In genomic region chr21:31667141-31667540, GRCh38 we compare ENCODE assay signal across 18 cellular contexts. TPM values are rescaled to one million over a fixed set of nuclear protein-coding genes. Genes with fewer than 3 reads are reported as not detected.
DNase-seq lines count a peak whose midpoint lies in the region; ATAC-seq lines count a peak whose summit lies in the region.
"Had no signal": no experiment of that assay in that cellular context is flagged by ENCODE, and none has a peak within 500 bp of the region (broad histone marks: within the 10 kb centered on the region; RNA-seq: fewer than 3 reads in every experiment).

No MANE protein-coding gene starts in this region.

- intact Hi-C loops in activated CD4-positive, alpha-beta memory T cell treated with anti-CD3 and anti-CD28 coated beads for 36 hours (cut with micrococcal nuclease) = loop anchor here (5.0 to 10.0 kb wide), 2 partner anchors 208 to 325 kb away; partner anchors contain the start of genes HUNK and TIAM1
- intact Hi-C loops in head of caudate nucleus (cut with DNase I) = no loop called here

- H3K23ac ChIP-seq in mesenchymal stem cell (ENCODE audit: low read length in 2 of 2) = no peak overlapping the region

- H2BK15ac ChIP-seq in mesenchymal stem cell (ENCODE audit: low read depth, poor library complexity, severe bottlenecking) = no peak overlapping the region

- peak overlapping the region in 2 of 11 experiments; percentile 6 to 58; a peak in 3 of 22 replicates for H3K27ac ChIP-seq in BLaER1 treated with 17β-estradiol and CSF1 and Interleukin-3, amounts not matched to agents 10 nM and 100 nM
- no peak overlapping the region for H3K27ac ChIP-seq in mesenchymal stem cell (ENCODE audit: low read length, poor library complexity, severe bottlenecking)
- H3K27ac ChIP-seq: ascending aorta, parathyroid adenoma had no signal

- peaks cover 47 to 92% (median 71%) of the 10 kb centered on the region in 11 experiments; a peak in 21 of 22 replicates for H4K20me1 ChIP-seq in BLaER1 treated with 17β-estradiol and CSF1 and Interleukin-3, amounts not matched to agents 10 nM and 100 nM

- peaks cover 54 to 69% (median 60%) of the 10 kb centered on the region in 10 experiments for H3K4me1 ChIP-seq in BLaER1 treated with 17β-estradiol and CSF1 and Interleukin-3, amounts not matched to agents 10 nM and 100 nM
- peaks cover 12% of the 10 kb centered on the region for H3K4me1 ChIP-seq in mesenchymal stem cell (ENCODE audit: control insufficient read depth, insufficient read depth, low read depth, low read length)
- H3K4me1 ChIP-seq: parathyroid adenoma had no signal

- 94% methylated on average over 5 of the region's 5 CpGs for WGBS in mesenchymal stem cell

- H2AFZ ChIP-seq in mesenchymal stem cell (ENCODE audit: low read depth, low read length) = no peak overlapping the region
- H2AFZ ChIP-seq: parathyroid adenoma had no signal

- H3K4ac ChIP-seq in mesenchymal stem cell (ENCODE audit: low read depth in 1 of 2, low read length in 2 of 2) = no peak overlapping the region

- no peak overlapping the region for H3K4me3 Mint-ChIP-seq in activated CD4-positive, alpha-beta memory T cell treated with anti-CD3 and anti-CD28 coated beads for 36 hours
- H3K4me3 Mint-ChIP-seq: CD8-positive, alpha-beta T cell had no signal

- no peaks in the 10 kb centered on the region for H3K9me3 Mint-ChIP-seq in activated CD4-positive, alpha-beta memory T cell treated with anti-CD3 and anti-CD28 coated beads for 36 hours
- H3K9me3 Mint-ChIP-seq: CD8-positive, alpha-beta T cell had no signal

- no peak overlapping the region for H2AK5ac ChIP-seq in mesenchymal stem cell (ENCODE audit: low read length, severe bottlenecking)

- peak overlapping the region; percentile 19 to 89 (median 42); a peak in 16 of 22 replicates for H3K4me2 ChIP-seq in BLaER1 treated with 17β-estradiol and CSF1 and Interleukin-3, amounts not matched to agents 10 nM and 100 nM
- no peak overlapping the region for H3K4me2 ChIP-seq in mesenchymal stem cell (ENCODE audit: low read length, poor library complexity, severe bottlenecking)

- no peak overlapping the region for H2BK120ac ChIP-seq in mesenchymal stem cell (ENCODE audit: low read depth, low read length)

- no peak overlapping the region for H2BK12ac ChIP-seq in mesenchymal stem cell (ENCODE audit: low read length in 2 of 2)

- H3K14ac ChIP-seq in mesenchymal stem cell (ENCODE audit: low read length in 2 of 2) = no peak overlapping the region

- POLR2A ChIA-PET in activated CD4-positive, alpha-beta memory T cell treated with anti-CD3 and anti-CD28 coated beads for 36 hours (lab: Charles Lee) = interaction anchor here (0.9 kb wide), 1 partner anchor 108 kb away, joined by 3 read pairs; no protein-coding TSS in a partner anchor

- peaks cover 81% of the 10 kb centered on the region for H3K4me1 Mint-ChIP-seq in activated CD4-positive, alpha-beta memory T cell treated with anti-CD3 and anti-CD28 coated beads for 36 hours (ENCODE audit: low read depth)

- CTCF ChIA-PET in activated CD4-positive, alpha-beta memory T cell treated with anti-CD3 and anti-CD28 coated beads for 36 hours (lab: Charles Lee) = interaction anchor here (0.9 kb wide), 1 partner anchor 198 kb away, joined by 3 read pairs; no protein-coding TSS in a partner anchor

- H3K27me3 Mint-ChIP-seq in activated CD4-positive, alpha-beta memory T cell treated with anti-CD3 and anti-CD28 coated beads for 36 hours = no peaks in the 10 kb centered on the region

- no peak overlapping the region for H3K4me3 ChIP-seq in BLaER1 treated with 17β-estradiol and CSF1 and Interleukin-3, amounts not matched to agents 10 nM and 100 nM
- H3K4me3 ChIP-seq in mesenchymal stem cell (ENCODE audit: insufficient read depth in 1 of 2, low read depth in 1 of 2, low read length in 2 of 2) = no peak overlapping the region
- H3K4me3 ChIP-seq: ascending aorta, heart left ventricle, mucosa of descending colon had no signal

- no peak overlapping the region for H4K8ac ChIP-seq in mesenchymal stem cell (ENCODE audit: low read length)

- H3K27me3 ChIP-seq in BLaER1 treated with 17β-estradiol and CSF1 and Interleukin-3, amounts not matched to agents 10 nM and 100 nM = no peaks in the 10 kb centered on the region
- H3K27me3 ChIP-seq in mesenchymal stem cell (ENCODE audit: control insufficient read depth in 1 of 2, insufficient read depth in 1 of 2, low read length in 2 of 2) = no peaks in the 10 kb centered on the region
- H3K27me3 ChIP-seq: ascending aorta, heart left ventricle had no signal

- peak; percentile 10 for ATAC-seq in GM18867 (IDR thresholded peaks at IDR 0.05; ENCODE audit: unreplicated experiment)
- ATAC-seq: CD8-positive, alpha-beta T cell; heart left ventricle; mucosa of descending colon; SK-N-SH treated with all-trans-retinoic acid at 6 μM for 48 hours had no signal

- peaks cover 5% of the 10 kb centered on the region for H3K79me1 ChIP-seq in mesenchymal stem cell (replicated peaks; ENCODE audit: low read length, poor library complexity, severe bottlenecking)

- H3K18ac ChIP-seq in mesenchymal stem cell (ENCODE audit: low read depth in 1 of 2, low read length in 2 of 2) = no peak overlapping the region

- peak overlapping the region; percentile 67 for H3K27ac Mint-ChIP-seq in activated CD4-positive, alpha-beta memory T cell treated with anti-CD3 and anti-CD28 coated beads for 36 hours

- peaks cover 57% of the 10 kb centered on the region for H3K36me3 Mint-ChIP-seq in activated CD4-positive, alpha-beta memory T cell treated with anti-CD3 and anti-CD28 coated beads for 36 hours

- H2BK5ac ChIP-seq in mesenchymal stem cell (ENCODE audit: low read depth, low read length, poor library complexity, severe bottlenecking) = no peak overlapping the region

- no peaks in the 10 kb centered on the region for H3K9me3 ChIP-seq in BLaER1 treated with 17β-estradiol and CSF1 and Interleukin-3, amounts not matched to agents 10 nM and 100 nM (replicated peaks in 1 of 11)
- H3K9me3 ChIP-seq in mesenchymal stem cell (ENCODE audit: control insufficient read depth, low read length) = no peaks in the 10 kb centered on the region
- H3K9me3 ChIP-seq: ascending aorta, heart left ventricle, mucosa of descending colon had no signal

- no peak overlapping the region for H3K9ac ChIP-seq in BLaER1 treated with 17β-estradiol and CSF1 and Interleukin-3, amounts not matched to agents 10 nM and 100 nM
- peak overlapping the region; percentile 31 for H3K9ac ChIP-seq in mesenchymal stem cell (ENCODE audit: low read length)
- H3K9ac ChIP-seq: parathyroid adenoma had no signal

- peak; percentile 47 for DNase-seq in activated CD4-positive, alpha-beta memory T cell treated with anti-CD3 and anti-CD28 coated beads for 36 hours
- DNase-seq in mesenchymal stem cell = no peak
- DNase-seq in head of caudate nucleus = no peak
- DNase-seq in GOT3 (lab: John Stamatoyannopoulos, UW) = no peak
- no peak for DNase-seq in NCI-H2196 (lab: John Stamatoyannopoulos, UW; ENCODE audit: unreplicated experiment)
- DNase-seq: CD8-positive, alpha-beta T cell; cortex of kidney; heart left ventricle; islet precursor cell; KG1; mucosa of descending colon; NCI-H446; small intestine had no signal

- no peak overlapping the region for H4K91ac ChIP-seq in mesenchymal stem cell (ENCODE audit: low read length)

- peaks cover 76 to 100% (median 89%) of the 10 kb centered on the region in 11 experiments for H3K36me3 ChIP-seq in BLaER1 treated with 17β-estradiol and CSF1 and Interleukin-3, amounts not matched to agents 10 nM and 100 nM
- peaks cover 25 to 77% of the 10 kb centered on the region in 2 experiments for H3K36me3 ChIP-seq in mesenchymal stem cell (ENCODE audit: control insufficient read depth in 1 of 2, insufficient read depth in 2 of 2, low read depth in 1 of 2, low read length in 2 of 2)

RNA-seq across cellular contexts. Expression of gene SOD1, which starts 7.6 kb away (rescaled TPM):
- total RNA-seq in activated CD4-positive, alpha-beta memory T cell treated with anti-CD3 and anti-CD28 coated beads for 36 hours = 100 to 1,000 TPM; 280 to 286 TPM
- polyA plus RNA-seq in mesenchymal stem cell (2013, experiment 1 of 2) = 241 TPM
- polyA plus RNA-seq in mesenchymal stem cell (2013, experiment 2 of 2) = 262 TPM
